29 cellular contexts compared by ENCODE assay signal in the genomic region with DNA sequence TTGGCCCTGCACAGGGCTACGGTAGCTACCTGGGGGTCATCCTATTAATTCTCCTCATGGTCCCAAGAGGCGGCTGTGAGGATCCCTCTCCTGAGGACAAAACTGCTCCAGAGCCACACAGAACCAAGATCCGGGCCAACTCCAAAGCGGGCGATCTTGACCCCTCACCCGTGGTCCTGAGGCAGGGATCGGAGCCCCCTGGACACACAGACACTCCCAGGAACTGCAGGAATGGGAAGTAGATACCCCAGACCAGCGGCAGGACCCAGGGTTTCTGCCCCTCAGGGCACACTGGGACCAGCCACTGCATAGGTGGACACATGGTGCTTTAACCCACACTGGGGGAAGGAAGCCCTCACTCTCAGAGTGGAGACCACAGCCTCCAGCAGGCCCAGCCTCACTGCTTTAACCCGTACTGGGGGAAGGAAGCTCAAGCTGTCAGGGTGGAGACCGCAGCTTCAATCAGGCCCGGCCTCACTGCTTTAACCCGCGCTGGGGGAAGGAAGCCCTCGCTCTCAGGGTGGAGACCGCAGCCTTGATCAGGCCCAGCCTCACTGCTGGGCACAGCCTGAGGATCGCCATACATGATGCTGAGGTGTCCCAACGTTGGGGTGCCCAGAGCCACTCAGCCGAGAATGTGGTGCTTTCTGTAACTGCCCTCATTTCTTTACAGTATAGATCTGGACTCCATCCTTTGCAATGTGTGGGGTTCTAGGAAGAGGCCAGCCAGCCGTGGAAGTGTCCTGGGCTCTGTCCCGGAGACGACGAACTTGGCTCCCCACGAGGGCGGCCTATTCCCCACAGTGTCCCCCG.
DNase-seq lines count a peak whose midpoint lies in the region; ATAC-seq and TF ChIP-seq lines count a peak whose summit lies in the region.
"Had no signal": no experiment of that assay in that cellular context is flagged by ENCODE, and none has a peak within 500 bp of the region (broad histone marks: within the 10 kb centered on the region; RNA-seq: fewer than 3 reads in every experiment).

No MANE protein-coding gene starts in this region.

- H3K4me1 ChIP-seq in neuronal stem cell (ENCODE audit: control insufficient read depth in 2 of 2, insufficient read depth in 1 of 2, low read depth in 1 of 2, low read length in 2 of 2) = peaks cover 21 to 34% of the 10 kb centered on the region in 2 donors
- H3K4me1 ChIP-seq: right lobe of liver had no signal

- peaks cover 2% of the 10 kb centered on the region for H3K36me3 Mint-ChIP-seq in endothelial cell (ENCODE audit: low read depth, unreplicated experiment)

- no peak overlapping the region for H3K18ac ChIP-seq in neuronal stem cell (ENCODE audit: low read length)

- H2BK15ac ChIP-seq in neuronal stem cell (ENCODE audit: low read length) = no peak overlapping the region

- H3K4me1 Mint-ChIP-seq in stimulated activated naive CD8-positive, alpha-beta T cell treated with anti-CD3 and anti-CD28 coated beads, Interleukin-15, amount 100 ng/mL, for 72 hours = peaks cover 5% of the 10 kb centered on the region
- no peaks in the 10 kb centered on the region for H3K4me1 Mint-ChIP-seq in endothelial cell (ENCODE audit: unreplicated experiment)
- H3K4me1 Mint-ChIP-seq: activated B cell treated with CpG ODN at 0.5 μM for 24 hours had no signal

- H4K91ac ChIP-seq in neuronal stem cell (ENCODE audit: low read depth, low read length, poor library complexity) = no peak overlapping the region

- H3K9me3 Mint-ChIP-seq in stimulated activated naive CD8-positive, alpha-beta T cell treated with anti-CD3 and anti-CD28 coated beads, Interleukin-15, amount 100 ng/mL, for 72 hours = no peaks in the 10 kb centered on the region
- H3K9me3 Mint-ChIP-seq in endothelial cell (ENCODE audit: unreplicated experiment) = no peaks in the 10 kb centered on the region
- H3K9me3 Mint-ChIP-seq: activated B cell treated with CpG ODN at 0.5 μM for 24 hours; activated T-helper 2 cell treated with anti-CD3 and anti-CD28 coated beads, Interferon-gamma antibody, Interleukin-2, Interleukin-4, amounts not matched to agents 10 μg/mL and 5 μg/mL and 100 μg/mL, durations not matched to agents 14 hours and 24 hours and 36 hours; mesothelial cell of epicardium; nephron had no signal

- H2BK5ac ChIP-seq in neuronal stem cell (ENCODE audit: low read length) = no peak overlapping the region

- H3K27ac ChIP-seq in angular gyrus (ENCODE audit: low read depth, low read length) (peak overlapping the region; percentile 99), neuronal stem cell (replicated peaks; ENCODE audit: low read length) (no peak overlapping the region)
- H3K27ac ChIP-seq: A549, body of pancreas, heart right ventricle, KMS-11, left ventricle myocardium inferior, pancreas, right lobe of liver, SK-N-MC had no signal

- H3K27me3 ChIP-seq in neuronal stem cell (ENCODE audit: control insufficient read depth in 3 of 3, insufficient read depth in 3 of 3, low read depth in 1 of 3, low read length in 3 of 3) = no peaks in the 10 kb centered on the region
- H3K27me3 ChIP-seq: body of pancreas, heart right ventricle, pancreas, right lobe of liver had no signal

- H2AFZ ChIP-seq in neuronal stem cell (ENCODE audit: low read length) = no peak overlapping the region

- H3K27me3 Mint-ChIP-seq in stimulated activated naive CD8-positive, alpha-beta T cell treated with anti-CD3 and anti-CD28 coated beads, Interleukin-15, amount 100 ng/mL, for 72 hours = peaks cover 49% of the 10 kb centered on the region
- H3K27me3 Mint-ChIP-seq in endothelial cell (ENCODE audit: unreplicated experiment) = no peaks in the 10 kb centered on the region

- no peak overlapping the region for H3K14ac ChIP-seq in neuronal stem cell (ENCODE audit: low read length)

- peak overlapping the region; percentile 71 for H3K23ac ChIP-seq in neuronal stem cell (ENCODE audit: low read depth, low read length, poor library complexity)

- H3K9ac ChIP-seq in neuronal stem cell (ENCODE audit: low read depth, low read length, poor library complexity) = peak overlapping the region; percentile 15
- H3K9ac ChIP-seq: KMS-11 had no signal

- H3K4me3 Mint-ChIP-seq in stimulated activated naive CD8-positive, alpha-beta T cell treated with anti-CD3 and anti-CD28 coated beads, Interleukin-15, amount 100 ng/mL, for 72 hours = no peak overlapping the region
- no peak overlapping the region for H3K4me3 Mint-ChIP-seq in endothelial cell (ENCODE audit: unreplicated experiment)
- H3K4me3 Mint-ChIP-seq: activated B cell treated with CpG ODN at 0.5 μM for 24 hours, mesothelial cell of epicardium, nephron had no signal

- WGBS in neuronal stem cell (ENCODE audit: extremely low coverage in 2 of 2, insufficient read length in 2 of 2, insufficient replicate concordance in 1 of 2), 2 donors = no CpG with 5 or more reads among the region's 25 CpGs

- no peak overlapping the region for H2AK5ac ChIP-seq in neuronal stem cell (ENCODE audit: low read depth, low read length)

- no peak for TF ChIP-seq CTCF in endothelial cell (IDR thresholded peaks at IDR 0.05; ENCODE audit: unreplicated experiment)

- H3K4me3 ChIP-seq in neuronal stem cell (ENCODE audit: low read length in 2 of 2) = no peak overlapping the region
- H3K4me3 ChIP-seq: A549, body of pancreas, heart right ventricle, left ventricle myocardium inferior, pancreas, right lobe of liver, SK-N-MC had no signal

- H3K27ac Mint-ChIP-seq in stimulated activated naive CD8-positive, alpha-beta T cell treated with anti-CD3 and anti-CD28 coated beads, Interleukin-15, amount 100 ng/mL, for 72 hours = no peak overlapping the region
- no peak overlapping the region for H3K27ac Mint-ChIP-seq in endothelial cell (ENCODE audit: unreplicated experiment)
- H3K27ac Mint-ChIP-seq: activated B cell treated with CpG ODN at 0.5 μM for 24 hours; activated T-helper 2 cell treated with anti-CD3 and anti-CD28 coated beads, Interferon-gamma antibody, Interleukin-2, Interleukin-4, amounts not matched to agents 10 μg/mL and 5 μg/mL and 100 μg/mL, durations not matched to agents 14 hours and 24 hours and 36 hours; mesothelial cell of epicardium had no signal

- peak; percentile 36 for ATAC-seq in stimulated activated naive CD8-positive, alpha-beta T cell treated with anti-CD3 and anti-CD28 coated beads, Interleukin-15, amount 100 ng/mL, for 72 hours
- no peak for ATAC-seq in stimulated activated naive CD8-positive, alpha-beta T cell treated with anti-CD3 and anti-CD28 coated beads, Interleukin-15, Interleukin-2, amounts not matched to agents 100 U/mL and 50 U/mL, for 24 hours
- ATAC-seq: A549, body of pancreas, heart right ventricle, pancreas had no signal

- no peak overlapping the region for H4K8ac ChIP-seq in neuronal stem cell (ENCODE audit: low read depth, low read length)

- no peak for DNase-seq in stimulated activated naive CD8-positive, alpha-beta T cell treated with anti-CD3 and anti-CD28 coated beads, Interleukin-15, amount 100 ng/mL, for 72 hours
- DNase-seq in stimulated activated naive CD8-positive, alpha-beta T cell treated with anti-CD3 and anti-CD28 coated beads, Interleukin-15, Interleukin-2, amounts not matched to agents 100 U/mL and 50 U/mL, for 24 hours = no peak
- no peak for DNase-seq in neuronal stem cell (ENCODE audit: low spot score)
- DNase-seq in NCI-H1930 (lab: John Stamatoyannopoulos, UW) = no peak
- no peak for DNase-seq in activated effector memory CD4-positive, alpha-beta T cell treated with Interleukin-2 at 50 U/mL for 16 hours
- DNase-seq in endothelial cell (ENCODE audit: low spot score) = no peak
- DNase-seq in kidney tubule cell (ENCODE audit: low spot score) = no peak
- DNase-seq: activated B cell treated with CpG ODN at 0.5 μM for 24 hours; activated CD4-positive, alpha-beta T cell treated with anti-CD3 and anti-CD28 coated beads, Interleukin-2, amount 50 U/mL, for 4 hours; body of pancreas; DMS79; effector CD4-positive, alpha-beta T cell; GOT3; heart right ventricle; left ventricle myocardium inferior; NCI-H187 treated with DMSO at 0.1 percent for 48 hours; NCI-H226; RPMI8226; stimulated activated naive CD4-positive, alpha-beta T cell treated with Interleukin-2 at 50 U/mL for 16 hours; trophoblast cell had no signal

- peaks cover 3 to 4% of the 10 kb centered on the region in 2 donors for H3K9me3 ChIP-seq in neuronal stem cell (replicated peaks in 1 of 2; ENCODE audit: control insufficient read depth in 2 of 2, insufficient read depth in 1 of 2, low read depth in 1 of 2, low read length in 2 of 2)
- H3K9me3 ChIP-seq: A549, body of pancreas, heart right ventricle, left ventricle myocardium inferior, pancreas, right lobe of liver had no signal

- no peak overlapping the region for H3K4ac ChIP-seq in neuronal stem cell (ENCODE audit: low read length)

- H2BK12ac ChIP-seq in neuronal stem cell (ENCODE audit: low read length) = no peak overlapping the region

- H3K36me3 ChIP-seq in neuronal stem cell (replicated peaks in 1 of 2; ENCODE audit: control insufficient read depth in 2 of 2, insufficient read depth in 2 of 2, low read length in 2 of 2) = peaks cover 5 to 28% of the 10 kb centered on the region in 2 donors
- H3K36me3 ChIP-seq: left ventricle myocardium inferior, pancreas, right lobe of liver had no signal

- no peak overlapping the region for H2BK120ac ChIP-seq in neuronal stem cell (ENCODE audit: low read depth, low read length)

- peaks cover 23% of the 10 kb centered on the region for H3K79me1 ChIP-seq in neuronal stem cell (ENCODE audit: low read depth, low read length)

- no peak overlapping the region for H3K4me2 ChIP-seq in neuronal stem cell (ENCODE audit: insufficient read depth, low read length, poor library complexity, severe bottlenecking)
- H3K4me2 ChIP-seq: A549, KMS-11 had no signal
